ENCODE assay signal across 12 cellular contexts in genomic region chr10:106355450-106355849, GRCh38.
DNase-seq lines count a peak whose midpoint lies in the region; ATAC-seq and TF ChIP-seq lines count a peak whose summit lies in the region.
"Had no signal": no experiment of that assay in that cellular context is flagged by ENCODE, and none has a peak within 500 bp of the region (broad histone marks: within the 10 kb centered on the region; RNA-seq: fewer than 3 reads in every experiment).

No MANE protein-coding gene starts in this region.

- no peaks in the 10 kb centered on the region for H3K36me3 Mint-ChIP-seq in glutamatergic neuron (ENCODE audit: unreplicated experiment)
- H3K36me3 Mint-ChIP-seq: CD8-positive, alpha-beta T cell had no signal

- no peak for DNase-seq in AG10803 (ENCODE audit: low read depth)
- no peak for DNase-seq in GM13977 (ENCODE audit: low spot score)
- peak; percentile 24 for DNase-seq in SK-MEL-5 (ENCODE audit: low read depth, low spot score)
- peak; percentile 14 for DNase-seq in glutamatergic neuron
- no peak for DNase-seq in effector CD4-positive, alpha-beta T cell
- no peak for DNase-seq in COLO829 (ENCODE audit: low spot score)
- no peak for DNase-seq in stimulated activated CD4-positive, alpha-beta T cell treated with anti-CD3 and anti-CD28 coated beads, Interleukin-4, amount 100 ng/mL, for 4 hours
- DNase-seq: activated naive CD8-positive, alpha-beta T cell treated with anti-CD3 and anti-CD28 coated beads, Interleukin-2, amount 50 U/mL, for 24 hours; CD8-positive, alpha-beta T cell; effector memory CD8-positive, alpha-beta T cell; hippocampal formation had no signal

- in situ Hi-C loops in GM13977 (cut with MboI; ENCODE audit: low pct_unique_long_range_greater_than_20kb, low sequenced_read_pairs, unreplicated experiment) (no loop called here), SK-MEL-5 (cut with HindIII; ENCODE audit: low pct_unique_long_range_greater_than_20kb, low sequenced_read_pairs) (no loop called here)

- H3K27ac Mint-ChIP-seq in glutamatergic neuron (ENCODE audit: unreplicated experiment) = no peak overlapping the region
- H3K27ac Mint-ChIP-seq: activated naive CD8-positive, alpha-beta T cell treated with anti-CD3 and anti-CD28 coated beads, Interleukin-2, amount 50 U/mL, for 24 hours; CD8-positive, alpha-beta T cell; effector memory CD8-positive, alpha-beta T cell had no signal

- no peak overlapping the region for H3K4me3 ChIP-seq in AG10803 (ENCODE audit: low read length)

- no peak overlapping the region for H3K4me3 Mint-ChIP-seq in glutamatergic neuron (ENCODE audit: unreplicated experiment)
- H3K4me3 Mint-ChIP-seq: activated naive CD8-positive, alpha-beta T cell treated with anti-CD3 and anti-CD28 coated beads, Interleukin-2, amount 50 U/mL, for 24 hours; CD8-positive, alpha-beta T cell; effector memory CD8-positive, alpha-beta T cell had no signal

- peaks cover 2% of the 10 kb centered on the region for H3K9me3 Mint-ChIP-seq in glutamatergic neuron (ENCODE audit: unreplicated experiment)
- H3K9me3 Mint-ChIP-seq: activated naive CD8-positive, alpha-beta T cell treated with anti-CD3 and anti-CD28 coated beads, Interleukin-2, amount 50 U/mL, for 24 hours had no signal

- ATAC-seq in GM19023 (IDR thresholded peaks at IDR 0.05; ENCODE audit: unreplicated experiment) = no peak
- ATAC-seq: activated naive CD8-positive, alpha-beta T cell treated with anti-CD3 and anti-CD28 coated beads, Interleukin-2, amount 50 U/mL, for 24 hours; CD8-positive, alpha-beta T cell; effector memory CD8-positive, alpha-beta T cell had no signal

- no peaks in the 10 kb centered on the region for H3K27me3 Mint-ChIP-seq in glutamatergic neuron (ENCODE audit: unreplicated experiment)
- H3K27me3 Mint-ChIP-seq: activated naive CD8-positive, alpha-beta T cell treated with anti-CD3 and anti-CD28 coated beads, Interleukin-2, amount 50 U/mL, for 24 hours; effector memory CD8-positive, alpha-beta T cell had no signal

- no peaks in the 10 kb centered on the region for H3K4me1 Mint-ChIP-seq in glutamatergic neuron (ENCODE audit: low read depth, unreplicated experiment)
- H3K4me1 Mint-ChIP-seq: activated naive CD8-positive, alpha-beta T cell treated with anti-CD3 and anti-CD28 coated beads, Interleukin-2, amount 50 U/mL, for 24 hours had no signal

- TF ChIP-seq CTCF in AG10803 (conservative IDR thresholded peaks at IDR 0.05; ENCODE audit: low read length) = peak; percentile 34
- peak; percentile 34 for TF ChIP-seq CTCF in GM13977 (IDR thresholded peaks at IDR 0.05; ENCODE audit: extremely low read depth, insufficient read depth, missing control alignments)
- peak; percentile 46 for TF ChIP-seq CTCF in glutamatergic neuron (IDR thresholded peaks at IDR 0.05; ENCODE audit: partially characterized antibody, unreplicated experiment)

Comparison
In these comparisons a context has a peak if more than half of its experiments do, and no peak if none do; other contexts are left out.
1. DNase-seq: peak in SK-MEL-5 (single experiment) and glutamatergic neuron (single experiment); none in AG10803 (single experiment), GM13977 (single experiment), effector CD4-positive, alpha-beta T cell (single experiment), COLO829 (single experiment) and stimulated activated CD4-positive, alpha-beta T cell treated with anti-CD3 and anti-CD28 coated beads, Interleukin-4, amount 100 ng/mL, for 4 hours (0 of 2).
2. Peak in every context shown above with its lines, with median percentiles within 50 percentile points of each other: CTCF ChIP-seq.